20 cellular contexts compared by ENCODE assay signal in the genomic region with DNA sequence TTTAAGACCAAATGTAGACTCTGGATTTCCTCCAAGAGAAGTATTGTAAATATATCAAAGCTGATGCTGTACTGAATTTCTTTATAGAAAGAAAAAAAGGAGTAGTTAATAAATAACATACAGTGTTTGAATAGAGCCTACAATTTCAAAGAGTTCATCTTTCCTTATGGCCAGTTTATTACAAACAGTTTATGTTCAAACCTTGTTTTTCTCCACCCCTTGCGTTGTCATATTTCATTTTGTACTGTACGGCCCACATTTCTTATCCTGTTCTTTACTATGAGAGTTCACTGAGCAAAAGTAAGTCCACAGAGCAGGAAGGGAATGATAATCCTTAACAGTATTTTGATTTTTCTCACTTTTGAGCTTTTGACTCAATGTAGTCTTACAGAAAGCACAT.
"Had no signal": no experiment of that assay in that cellular context is flagged by ENCODE, and none has a peak within 500 bp of the region (broad histone marks: within the 10 kb centered on the region; RNA-seq: fewer than 3 reads in every experiment).

No MANE protein-coding gene starts in this region.

- H3K4me1 ChIP-seq: uterus had no signal

- H3K36me3 ChIP-seq: tibial artery, uterus had no signal

- H3K27me3 ChIP-seq: tibial artery, uterus had no signal

- FAIRE-seq: astrocyte, bronchial epithelial cell, keratinocyte had no signal

- ATAC-seq: activated T-cell treated with anti-CD3 and anti-CD28 coated beads, Interleukin-2, amount 50 U/mL, for 72 hours; esophagus mucosa; left ventricle myocardium superior had no signal

- H3K4me3 ChIP-seq: tibial artery, uterus had no signal

- DNase-seq: activated CD4-positive, alpha-beta T cell treated with anti-CD3 and anti-CD28 coated beads for 1 hour; activated CD8-positive, alpha-beta memory T cell treated with anti-CD3 and anti-CD28 coated beads for 24 hours; activated effector memory CD4-positive, alpha-beta T cell treated with anti-CD3 and anti-CD28 coated beads, Interleukin-2, amount 50 U/mL, for 16 hours; activated naive CD4-positive, alpha-beta T cell treated with anti-CD3 and anti-CD28 coated beads, Interleukin-2, amount 50 U/mL, for 16 hours; activated T-cell treated with anti-CD3 and anti-CD28 coated beads, Interleukin-2, amount 50 U/mL, for 72 hours; effector CD8-positive, alpha-beta T cell; hypothalamus; left ventricle myocardium superior; naive B cell; posterior cingulate gyrus; retina; stimulated activated CD4-positive, alpha-beta T cell treated with anti-CD3 and anti-CD28 coated beads, Interleukin-2, amount 100 ng/mL, for 24 hours; stimulated activated naive CD4-positive, alpha-beta T cell treated with Interleukin-2 at 50 U/mL for 16 hours; substantia nigra; tibial artery; uterus had no signal

- H3K9me3 ChIP-seq: tibial artery, uterus had no signal

- H3K27ac ChIP-seq: uterus had no signal
